ENCODE assay signal across 6 cellular contexts in genomic region chr16:3501412-3501761, GRCh38. TPM values are rescaled to one million over a fixed set of nuclear protein-coding genes. Genes with fewer than 3 reads are reported as not detected.
DNase-seq lines count a peak whose midpoint lies in the region; ATAC-seq, FAIRE-seq and TF ChIP-seq lines count a peak whose summit lies in the region.
"Not testable (repeated sequence)": the region's sequence is repeated elsewhere in the genome, so short reads cannot be mapped to it uniquely, and the experiment has no call there.

No MANE protein-coding gene starts in this region.

- not testable (repeated sequence) for H4K20me1 ChIP-seq in SK-N-SH (ENCODE audit: insufficient read depth); K562 (replicated peaks; ENCODE audit: control insufficient read depth, insufficient read depth, low read length)

- POLR2A ChIA-PET in SK-N-SH (lab: Yijun Ruan, JAX) = interaction anchor here (0.9 kb wide), 1 partner anchor 58 kb away, joined by 3 read pairs; the partner anchor contains the start of genes NAA60 and ZNF597
- POLR2A ChIA-PET in K562 (lab: Yijun Ruan, JAX) = interaction anchor here (0.6 to 1.3 kb wide), 3 partner anchors 9 to 317 kb away, joined by 3 to 5 read pairs (median 3); partner anchors contain the start of gene ZNF263
- POLR2A ChIA-PET in naive thymus-derived CD8-positive, alpha-beta T cell (lab: Charles Lee) = interaction anchor here (0.5 to 3.9 kb wide), 9 partner anchors 9 to 427 kb away, joined by 3 to 27 read pairs (median 3); partner anchors contain the start of genes NAA60, ZNF174, ZNF597 and ZSCAN32

- in situ Hi-C loops in K562 (cut with MboI) = not testable (repeated sequence)

- H3K27ac ChIP-seq in SK-N-SH (ENCODE audit: low read depth in 2 of 2, low read length in 1 of 2) (peak overlapping the region; percentile 78 to 83), cardiac muscle cell (peak overlapping the region; percentile 79), suprapubic skin (peak overlapping the region; percentile 62)
- not testable (repeated sequence) for H3K27ac ChIP-seq in K562 (ENCODE audit: extremely low read depth, low read depth, low read length)

- H3K4me3 ChIP-seq in GM06990 (replicated peaks; ENCODE audit: low read depth, low read length) = peak overlapping the region; percentile 82
- H3K4me3 ChIP-seq in SK-N-SH (ENCODE audit: low read depth in 2 of 2, low read length in 1 of 2) = peak overlapping the region; percentile 67 to 85
- H3K4me3 ChIP-seq in K562 = peak overlapping the region; percentile 57
- peak overlapping the region; percentile 70 for H3K4me3 ChIP-seq in cardiac muscle cell
- H3K4me3 ChIP-seq in suprapubic skin = peak overlapping the region; percentile 64

- not testable (repeated sequence) for FAIRE-seq in K562 (lab: Jason Lieb, UNC)

- not testable (repeated sequence) for H3K4me1 ChIP-seq in SK-N-SH (ENCODE audit: control insufficient read depth in 1 of 2, insufficient read depth in 2 of 2, low read depth in 1 of 2, low read length in 1 of 2); cardiac muscle cell (ENCODE audit: low read depth)
- H3K4me1 ChIP-seq in K562 (replicated peaks in 1 of 2; ENCODE audit: control insufficient read depth in 2 of 2, insufficient read depth in 2 of 2, low read length in 2 of 2) = peaks cover 2 to 27% of the 10 kb centered on the region in 2 experiments; a peak in 3 of 5 replicates
- H3K4me1 ChIP-seq in suprapubic skin = peaks cover 27% of the 10 kb centered on the region

- H3K9me3 Mint-ChIP-seq in naive thymus-derived CD8-positive, alpha-beta T cell = not testable (repeated sequence)

- peak overlapping the region; percentile 79 for H3K4me2 ChIP-seq in SK-N-SH
- peak overlapping the region; percentile 84 for H3K4me2 ChIP-seq in K562 (ENCODE audit: insufficient read depth, low read length)

- H3F3A ChIP-seq in SK-N-SH (replicated peaks; ENCODE audit: insufficient read depth) = not testable (repeated sequence)

- not testable (repeated sequence) for H3K9me3 ChIP-seq in SK-N-SH; K562 (replicated peaks; ENCODE audit: control insufficient read depth, insufficient read depth, low read depth, low read length); cardiac muscle cell (ENCODE audit: low read depth); suprapubic skin

- H3K79me2 ChIP-seq in SK-N-SH (ENCODE audit: insufficient read depth) = peaks cover 23% of the 10 kb centered on the region
- not testable (repeated sequence) for H3K79me2 ChIP-seq in K562 (ENCODE audit: control insufficient read depth, insufficient read depth, low read length)

- H3K27me3 ChIP-seq in GM06990 (replicated peaks; ENCODE audit: control insufficient read depth, insufficient read depth, low read length); SK-N-SH (ENCODE audit: insufficient read depth); K562 (ENCODE audit: control insufficient read depth in 2 of 2, insufficient read depth in 2 of 2, low read length in 2 of 2); cardiac muscle cell; suprapubic skin: not testable (repeated sequence)

- not testable (repeated sequence) for DNase-seq in GM06990 (ENCODE audit: extremely low read depth, insufficient read length); SK-N-SH; K562 (ENCODE audit: extremely low read depth in 1 of 4, low spot score in 3 of 4); cardiac muscle cell (ENCODE audit: low read depth in 1 of 2, low spot score in 1 of 2); naive thymus-derived CD8-positive, alpha-beta T cell
- peak in 1 of 2 donors; percentile 18 for DNase-seq in suprapubic skin (ENCODE audit: low spot score in 2 of 2)

- peak overlapping the region; percentile 85 to 98 (median 95) for H3K27ac Mint-ChIP-seq in naive thymus-derived CD8-positive, alpha-beta T cell

- not testable (repeated sequence) for TF ChIP-seq CTCF in GM06990 (IDR thresholded peaks at IDR 0.05; ENCODE audit: insufficient read depth, low read length, poor library complexity, severe bottlenecking); SK-N-SH (IDR thresholded peaks at IDR 0.05); K562 (IDR thresholded peaks at IDR 0.05 in 2 of 3, conservative IDR thresholded peaks at IDR 0.05 in 1 of 3; ENCODE audit: insufficient read depth in 2 of 3, low read depth in 1 of 3, low read length in 3 of 3); cardiac muscle cell (IDR thresholded peaks at IDR 0.05; ENCODE audit: low read depth, low read length); suprapubic skin (IDR thresholded peaks at IDR 0.05)

- not testable (repeated sequence) for TF ChIP-seq RAD21 in SK-N-SH (IDR thresholded peaks at IDR 0.05; ENCODE audit: low read length); K562 (CRISPR knock-in tag; conservative IDR thresholded peaks at IDR 0.05 in 1 of 2, IDR thresholded peaks at IDR 0.05 in 1 of 2)

- WGBS in SK-N-SH (ENCODE audit: low lambda C conversion rate) = 10% methylated on average over 24 of the region's 24 CpGs
- 54% methylated on average over 14 of the region's 24 CpGs for WGBS in K562 (ENCODE audit: insufficient coverage, low coverage, missing lambda C conversion rate)
- 12% methylated on average over 24 of the region's 24 CpGs for WGBS in suprapubic skin

- not testable (repeated sequence) for H3K9me1 ChIP-seq in K562 (ENCODE audit: control insufficient read depth, insufficient read depth, low read length)

- not testable (repeated sequence) for TF ChIP-seq POLR2A in K562 (conservative IDR thresholded peaks at IDR 0.05); suprapubic skin (IDR thresholded peaks at IDR 0.05)

- ATAC-seq in K562; naive thymus-derived CD8-positive, alpha-beta T cell: not testable (repeated sequence)

- intact Hi-C loops in K562 (cut with micrococcal nuclease) = loop anchor here (5.0 to 10.0 kb wide), 2 partner anchors 239 to 317 kb away; partner anchors contain the start of gene OR1F1

- BruUV-seq in K562 (replicated peaks; lab: Mats Ljungman, UMichigan) = not testable (repeated sequence)

- H3K27me3 Mint-ChIP-seq in naive thymus-derived CD8-positive, alpha-beta T cell = not testable (repeated sequence)

- H3K9me2 ChIP-seq in SK-N-SH = not testable (repeated sequence)

- H2AFZ ChIP-seq in SK-N-SH (ENCODE audit: low read depth) = peak overlapping the region; percentile 75
- peak overlapping the region; percentile 95 for H2AFZ ChIP-seq in K562 (ENCODE audit: low read depth, low read length)

- TF ChIP-seq EP300 in SK-N-SH (IDR thresholded peaks at IDR 0.05; ENCODE audit: borderline replicate concordance in 1 of 2, low read depth in 1 of 2, low read length in 1 of 2); K562 (IDR thresholded peaks at IDR 0.05; ENCODE audit: low read length); suprapubic skin (IDR thresholded peaks at IDR 0.05): not testable (repeated sequence)

- CTCF ChIA-PET in SK-N-SH (lab: Yijun Ruan, JAX) (interaction anchor here (0.6 to 1.6 kb wide), 7 partner anchors 9 to 413 kb away, joined by 3 to 6 read pairs (median 4); no protein-coding TSS in a partner anchor), K562 (lab: Yijun Ruan, JAX; ENCODE audit: low intra/inter-chr PET ratio) (interaction anchor here (0.5 to 0.6 kb wide), 2 partner anchors 237 to 364 kb away, joined by 3 to 4 read pairs; no protein-coding TSS in a partner anchor)

- not testable (repeated sequence) for H3K36me3 ChIP-seq in GM06990 (ENCODE audit: control insufficient read depth, insufficient read depth, low read length); K562 (ENCODE audit: control insufficient read depth, insufficient read depth, low read length); suprapubic skin
- peaks cover 2 to 13% of the 10 kb centered on the region in 2 experiments for H3K36me3 ChIP-seq in SK-N-SH (replicated peaks in 1 of 2; ENCODE audit: control insufficient read depth in 1 of 2, insufficient read depth in 2 of 2, low read length in 1 of 2)
- H3K36me3 ChIP-seq in cardiac muscle cell = peaks cover 12% of the 10 kb centered on the region

- H3K4me3 Mint-ChIP-seq in naive thymus-derived CD8-positive, alpha-beta T cell = peak overlapping the region; percentile 85 to 95 (median 90)

- H3K4me1 Mint-ChIP-seq in naive thymus-derived CD8-positive, alpha-beta T cell = peaks cover 27 to 66% (median 62%) of the 10 kb centered on the region in 4 donors

- peak overlapping the region; percentile 78 for H3K9ac ChIP-seq in SK-N-SH
- peak overlapping the region; percentile 51 to 88; a peak in 3 of 4 replicates for H3K9ac ChIP-seq in K562 (ENCODE audit: insufficient read depth in 1 of 2, low read depth in 2 of 2, low read length in 2 of 2)

- H3K36me3 Mint-ChIP-seq in naive thymus-derived CD8-positive, alpha-beta T cell = peaks cover 0 to 17% (median 13%) of the 10 kb centered on the region in 3 donors

RNA-seq across cellular contexts. Expression of gene CLUAP1, which starts 0.6 kb away (rescaled TPM):
- polyA plus RNA-seq in SK-N-SH (2012; rRNA removed) (18.0 and 19.5 TPM in 2 replicates), K562 (2011; rRNA removed) (2.2 and 7.8 TPM in 2 replicates), K562 (2014; fragmentation: Illumina TruSeq; extraction: Trizol) (5.9 and 8.3 TPM in 2 replicates), K562 (2014; fragmentation: Nextera tagmentation; extraction: Ambion mirVana) (10 to 100 TPM; 11.1 to 17.6 TPM), K562 (2014; rRNA removed) (4.9 and 6.6 TPM in 2 replicates), cardiac muscle cell (50.5 and 52.0 TPM in 2 replicates)
- 24.9 and 42.8 TPM in 2 replicates for polyA plus RNA-seq in SK-N-SH (2012; cell fraction: cytosol; rRNA removed)
- polyA plus RNA-seq in SK-N-SH (2012; cell fraction: nucleus; rRNA removed) = 11.8 and 20.5 TPM in 2 replicates
- total RNA-seq in K562 (2011; cell fraction: chromatin; rRNA removed; ENCODE audit: low replicate concordance) = 4.7 and 8.8 TPM in 2 replicates
- total RNA-seq in K562 (2011; cell fraction: nucleolus; rRNA removed) = 2.0 and 3.0 TPM in 2 replicates
- 3.7 and 4.2 TPM in 2 replicates for total RNA-seq in K562 (2011; cell fraction: nucleoplasm; rRNA removed)
- total RNA-seq in K562 (2014; rRNA removed) (4.8 and 6.8 TPM in 2 replicates), K562 (2014; rRNA removed; fragmentation: Illumina TruSeq; extraction: Trizol) (10.8 and 11.0 TPM in 2 replicates), K562 (2015; rRNA removed; fragmentation: Illumina TruSeq; extraction: Trizol) (6.9 TPM in 2 replicates), K562 (2021) (6.2 and 6.7 TPM in 2 replicates), cardiac muscle cell (23.3 and 29.0 TPM in 2 replicates), suprapubic skin (10 to 100 TPM in 1 of 4 donors, 1 to 10 TPM in 3; 4.9 to 12.6 (median 6.6) TPM)
- 1.1 and 1.7 TPM in 2 replicates for polyA plus RNA-seq in K562 (2011; cell fraction: cytosol; rRNA removed)
- polyA plus RNA-seq in K562 (2011; cell fraction: nucleus; rRNA removed) = 3.2 and 3.3 TPM in 2 replicates
- 5.3 and 6.6 TPM in 2 replicates for polyA plus RNA-seq in K562 (2012)
- polyA minus RNA-seq in K562 (2011; rRNA and poly(A)+ RNA removed) = 9.2 and 14.1 TPM in 2 replicates
- polyA minus RNA-seq in K562 (2011; cell fraction: cytosol; rRNA and poly(A)+ RNA removed) = 2.0 and 6.1 TPM in 2 replicates
- polyA minus RNA-seq in K562 (2011; cell fraction: nucleus; rRNA and poly(A)+ RNA removed) = 3.0 and 3.2 TPM in 2 replicates
- 10 to 100 TPM; 26.4 to 28.3 TPM for total RNA-seq in naive thymus-derived CD8-positive, alpha-beta T cell
- 10 to 100 TPM; 37.6 to 43.1 (median 38.1) TPM for polyA plus RNA-seq in naive thymus-derived CD8-positive, alpha-beta T cell

RNA-seq across cellular contexts. Expression of gene C16orf90, which starts 6.1 kb away (rescaled TPM):
- polyA plus RNA-seq in SK-N-SH (2012; rRNA removed) (not detected in 2 replicates), K562 (2011; rRNA removed) (not detected in 2 replicates), K562 (2014; fragmentation: Illumina TruSeq; extraction: Trizol) (not detected in 2 replicates), K562 (2014; fragmentation: Nextera tagmentation; extraction: Ambion mirVana) (not detected), K562 (2014; rRNA removed) (not detected in 2 replicates), cardiac muscle cell (not detected in 2 replicates)
- not detected in 2 replicates for polyA plus RNA-seq in SK-N-SH (2012; cell fraction: cytosol; rRNA removed)
- not detected in 2 replicates for polyA plus RNA-seq in SK-N-SH (2012; cell fraction: nucleus; rRNA removed)
- not detected in 2 replicates for total RNA-seq in K562 (2011; cell fraction: chromatin; rRNA removed; ENCODE audit: low replicate concordance)
- total RNA-seq in K562 (2011; cell fraction: nucleolus; rRNA removed) = not detected in 2 replicates
- total RNA-seq in K562 (2011; cell fraction: nucleoplasm; rRNA removed) = not detected in 2 replicates
- total RNA-seq in K562 (2014; rRNA removed) (not detected in 2 replicates), K562 (2014; rRNA removed; fragmentation: Illumina TruSeq; extraction: Trizol) (not detected in 2 replicates), K562 (2015; rRNA removed; fragmentation: Illumina TruSeq; extraction: Trizol) (not detected in 2 replicates), K562 (2021) (not detected in 2 replicates), cardiac muscle cell (not detected in 2 replicates), suprapubic skin (not detected)
- polyA plus RNA-seq in K562 (2011; cell fraction: cytosol; rRNA removed) = not detected in 2 replicates
- not detected in 2 replicates for polyA plus RNA-seq in K562 (2011; cell fraction: nucleus; rRNA removed)
- polyA plus RNA-seq in K562 (2012) = not detected in 2 replicates
- polyA minus RNA-seq in K562 (2011; rRNA and poly(A)+ RNA removed) = not detected in 2 replicates
- not detected in 2 replicates for polyA minus RNA-seq in K562 (2011; cell fraction: cytosol; rRNA and poly(A)+ RNA removed)
- not detected in 2 replicates for polyA minus RNA-seq in K562 (2011; cell fraction: nucleus; rRNA and poly(A)+ RNA removed)
- not detected for total RNA-seq in naive thymus-derived CD8-positive, alpha-beta T cell
- polyA plus RNA-seq in naive thymus-derived CD8-positive, alpha-beta T cell = under 1 TPM in 1 of 3 donors, not detected in 2; 0.26 TPM

RNA-seq across cellular contexts. Expression of gene NAA60, which starts 57.9 kb away (rescaled TPM):
- polyA plus RNA-seq in SK-N-SH (2012; rRNA removed) (17.2 and 21.5 TPM in 2 replicates), K562 (2011; rRNA removed) (16.0 and 17.2 TPM in 2 replicates), K562 (2014; fragmentation: Illumina TruSeq; extraction: Trizol) (41.8 and 49.4 TPM in 2 replicates), K562 (2014; fragmentation: Nextera tagmentation; extraction: Ambion mirVana) (1 to 10 TPM; 2.1 to 2.3 TPM), K562 (2014; rRNA removed) (21.6 and 25.1 TPM in 2 replicates), cardiac muscle cell (77.0 and 83.0 TPM in 2 replicates)
- polyA plus RNA-seq in SK-N-SH (2012; cell fraction: cytosol; rRNA removed) = 17.2 and 23.6 TPM in 2 replicates
- 33.4 and 41.1 TPM in 2 replicates for polyA plus RNA-seq in SK-N-SH (2012; cell fraction: nucleus; rRNA removed)
- total RNA-seq in K562 (2011; cell fraction: chromatin; rRNA removed; ENCODE audit: low replicate concordance) = 23.6 and 31.0 TPM in 2 replicates
- 14.6 and 17.7 TPM in 2 replicates for total RNA-seq in K562 (2011; cell fraction: nucleolus; rRNA removed)
- 16.4 and 21.2 TPM in 2 replicates for total RNA-seq in K562 (2011; cell fraction: nucleoplasm; rRNA removed)
- total RNA-seq in K562 (2014; rRNA removed) (9.5 and 13.7 TPM in 2 replicates), K562 (2014; rRNA removed; fragmentation: Illumina TruSeq; extraction: Trizol) (9.7 and 13.8 TPM in 2 replicates), K562 (2015; rRNA removed; fragmentation: Illumina TruSeq; extraction: Trizol) (10.3 and 11.9 TPM in 2 replicates), K562 (2021) (34.4 and 35.4 TPM in 2 replicates), cardiac muscle cell (43.9 and 50.7 TPM in 2 replicates), suprapubic skin (10 to 100 TPM; 20.9 to 40.2 (median 26.4) TPM)
- 13.5 and 27.6 TPM in 2 replicates for polyA plus RNA-seq in K562 (2011; cell fraction: cytosol; rRNA removed)
- 13.9 and 22.0 TPM in 2 replicates for polyA plus RNA-seq in K562 (2011; cell fraction: nucleus; rRNA removed)
- polyA plus RNA-seq in K562 (2012) = 28.6 and 41.3 TPM in 2 replicates
- polyA minus RNA-seq in K562 (2011; rRNA and poly(A)+ RNA removed) = 13.7 and 14.0 TPM in 2 replicates
- 15.2 and 15.6 TPM in 2 replicates for polyA minus RNA-seq in K562 (2011; cell fraction: cytosol; rRNA and poly(A)+ RNA removed)
- 5.9 and 8.3 TPM in 2 replicates for polyA minus RNA-seq in K562 (2011; cell fraction: nucleus; rRNA and poly(A)+ RNA removed)
- 10 to 100 TPM; 68.5 to 74.4 TPM for total RNA-seq in naive thymus-derived CD8-positive, alpha-beta T cell
- 10 to 100 TPM; 36.9 to 56.1 (median 44.4) TPM for polyA plus RNA-seq in naive thymus-derived CD8-positive, alpha-beta T cell

RNA-seq across cellular contexts. Expression of gene ZNF597, which starts 58.1 kb away (rescaled TPM):
- polyA plus RNA-seq in SK-N-SH (2012; rRNA removed) (1.1 and 1.3 TPM in 2 replicates), K562 (2011; rRNA removed) (0.17 and 0.57 TPM in 2 replicates), K562 (2014; fragmentation: Illumina TruSeq; extraction: Trizol) (0.29 and 0.43 TPM in 2 replicates), K562 (2014; fragmentation: Nextera tagmentation; extraction: Ambion mirVana) (under 1 TPM; 0.14 to 0.31 TPM), K562 (2014; rRNA removed) (0.32 and 0.34 TPM in 2 replicates), cardiac muscle cell (0.56 and 2.5 TPM in 2 replicates)
- polyA plus RNA-seq in SK-N-SH (2012; cell fraction: cytosol; rRNA removed) = 1.3 and 1.6 TPM in 2 replicates
- polyA plus RNA-seq in SK-N-SH (2012; cell fraction: nucleus; rRNA removed) = 0.83 and 1.8 TPM in 2 replicates
- 0.67 and 1.7 TPM in 2 replicates for total RNA-seq in K562 (2011; cell fraction: chromatin; rRNA removed; ENCODE audit: low replicate concordance)
- total RNA-seq in K562 (2011; cell fraction: nucleolus; rRNA removed) = 0.53 and 0.67 TPM in 2 replicates
- 0.95 and 1.5 TPM in 2 replicates for total RNA-seq in K562 (2011; cell fraction: nucleoplasm; rRNA removed)
- total RNA-seq in K562 (2014; rRNA removed) (0.20 and 0.68 TPM in 2 replicates), K562 (2014; rRNA removed; fragmentation: Illumina TruSeq; extraction: Trizol) (0.58 and 0.70 TPM in 2 replicates), K562 (2015; rRNA removed; fragmentation: Illumina TruSeq; extraction: Trizol) (0.57 and 0.62 TPM in 2 replicates), K562 (2021) (0.36 and 0.42 TPM in 2 replicates), cardiac muscle cell (1.2 and 2.1 TPM in 2 replicates), suprapubic skin (1 to 10 TPM; 1.5 to 4.3 (median 2.4) TPM)
- 0.03 and 0.22 TPM in 2 replicates for polyA plus RNA-seq in K562 (2011; cell fraction: cytosol; rRNA removed)
- 0.27 and 0.73 TPM in 2 replicates for polyA plus RNA-seq in K562 (2011; cell fraction: nucleus; rRNA removed)
- 0.29 and 0.30 TPM in 2 replicates for polyA plus RNA-seq in K562 (2012)
- 0.32 and 1.0 TPM in 2 replicates for polyA minus RNA-seq in K562 (2011; rRNA and poly(A)+ RNA removed)
- 0.18 and 0.19 TPM in 2 replicates for polyA minus RNA-seq in K562 (2011; cell fraction: cytosol; rRNA and poly(A)+ RNA removed)
- polyA minus RNA-seq in K562 (2011; cell fraction: nucleus; rRNA and poly(A)+ RNA removed) = 0.13 and 0.89 TPM in 2 replicates
- 1 to 10 TPM; 5.7 to 5.8 TPM for total RNA-seq in naive thymus-derived CD8-positive, alpha-beta T cell
- 1 to 10 TPM; 1.1 to 2.3 (median 1.9) TPM for polyA plus RNA-seq in naive thymus-derived CD8-positive, alpha-beta T cell
